In genomic region chr3:126872701-126873100, GRCh38 we compare ENCODE assay signal across 21 cellular contexts.
"Had no signal": no experiment of that assay in that cellular context is flagged by ENCODE, and none has a peak within 500 bp of the region (broad histone marks: within the 10 kb centered on the region; RNA-seq: fewer than 3 reads in every experiment).

No MANE protein-coding gene starts in this region.

- H3K27ac ChIP-seq: SJCRH30 had no signal

- FAIRE-seq: HTR-8/SVneo had no signal

- H3K9me3 ChIP-seq: SJCRH30 had no signal

- H3K4me3 Mint-ChIP-seq: IgD-negative memory B cell had no signal

- H3K9me3 Mint-ChIP-seq: IgD-negative memory B cell had no signal

- H3K4me1 Mint-ChIP-seq: IgD-negative memory B cell had no signal

- H3K36me3 ChIP-seq: SJCRH30 had no signal

- ATAC-seq: Panc1, PC-3, Right ventricle myocardium inferior, SK-N-SH treated with all-trans-retinoic acid at 6 μM for 48 hours had no signal

- H3K4me3 ChIP-seq: SJCRH30 had no signal

- H3K27me3 ChIP-seq: SJCRH30 had no signal

- H3K27ac Mint-ChIP-seq: IgD-negative memory B cell had no signal

- DNase-seq: Karpas-422, KG1, MM.1S, NCI-H1436, NCI-H2081 treated with DMSO at 0.1 percent for 48 hours, NCI-H2171, NCI-H226, NCI-H446, NCI-H510A, NCI-H524 treated with DMSO at 0.1 percent for 48 hours, NCI-H69, NCI-H774, PC-3, SHP77 treated with DMSO at 0.1 percent for 48 hours, SJCRH30, T-helper 1 cell had no signal
